In genomic region chr2:130252880-130253645, GRCh38 we compare ENCODE assay signal across 11 cellular contexts. TPM values are rescaled to one million over a fixed set of nuclear protein-coding genes. Genes with fewer than 3 reads are reported as not detected.
DNase-seq lines count a peak whose midpoint lies in the region; ATAC-seq and TF ChIP-seq lines count a peak whose summit lies in the region.
"Had no signal": no experiment of that assay in that cellular context is flagged by ENCODE, and none has a peak within 500 bp of the region (broad histone marks: within the 10 kb centered on the region; RNA-seq: fewer than 3 reads in every experiment).

No MANE protein-coding gene starts in this region.

- H3K27ac ChIP-seq in dorsolateral prefrontal cortex, result peak overlapping the region in 3 of 59 donors; percentile 18 to 56 (median 42)
- H3K27ac ChIP-seq: HL-60 had no signal

- H3K36me3 ChIP-seq in MG63, result no peaks in the 10 kb centered on the region

- no peaks in the 10 kb centered on the region for H3K9me3 ChIP-seq in MG63

- DNase-seq in AG20443 (ENCODE audit: low spot score), result peak; percentile 64
- DNase-seq in MG63, result peak; percentile 39
- no peak for DNase-seq in dorsolateral prefrontal cortex
- peak; percentile 13 for DNase-seq in non-pigmented ciliary epithelial cell (ENCODE audit: low read depth)
- no peak for DNase-seq in NCI-H2081 treated with DMSO at 0.1 percent for 48 hours (lab: John Stamatoyannopoulos, UW)
- no peak for DNase-seq in hepatic stellate cell (ENCODE audit: low spot score)
- DNase-seq: cortex of kidney had no signal

- TF ChIP-seq POLR2A in GM18505 (IDR thresholded peaks at IDR 0.05; ENCODE audit: borderline replicate concordance, extremely low read depth, insufficient read depth, insufficient read length), result no peak

- intact Hi-C loops in dorsolateral prefrontal cortex (cut with DNase I), result no loop called here

- H3K4me3 ChIP-seq in MG63, result no peak overlapping the region
- peak overlapping the region in 56 of 59 donors; percentile 14 to 62 (median 46) for H3K4me3 ChIP-seq in dorsolateral prefrontal cortex

- ATAC-seq in GM18873 (IDR thresholded peaks at IDR 0.05; ENCODE audit: low FRiP score, unreplicated experiment) (no peak), GM18505 (IDR thresholded peaks at IDR 0.05; ENCODE audit: unreplicated experiment) (no peak)

- no peak for TF ChIP-seq CTCF in dorsolateral prefrontal cortex (IDR thresholded peaks at IDR 0.05 in 54 of 56, conservative IDR thresholded peaks at IDR 0.05 in 2 of 56; ENCODE audit: low read depth in 1 of 56, partially characterized antibody in 56 of 56)

- H3K27me3 ChIP-seq in MG63 (peaks cover 26% of the 10 kb centered on the region), dorsolateral prefrontal cortex (peaks cover 0 to 40% (median 6%) of the 10 kb centered on the region in 45 donors)

RNA-seq across cellular contexts. Expression of gene TUBA3E, which starts 54.8 kb away (rescaled TPM):
- total RNA-seq in MG63 (2014; rRNA removed; shearing (Covaris generic); ENCODE audit: low replicate concordance), result not detected in 2 replicates
- under 1 TPM in 3 of 120 experiments, not detected in 117; 0.38 to 0.42 (median 0.41) TPM for total RNA-seq in dorsolateral prefrontal cortex
- total RNA-seq: RPMI7951 had no signal

Comparison
In these comparisons a context has a peak if more than half of its experiments do, and no peak if none do; other contexts are left out.
1. DNase-seq: peak in AG20443 (single experiment), MG63 (single experiment) and non-pigmented ciliary epithelial cell (single experiment); none in dorsolateral prefrontal cortex (0 of 10), NCI-H2081 treated with DMSO at 0.1 percent for 48 hours (single experiment) and hepatic stellate cell (single experiment).